Comparison of ENCODE assay signal across 1 cellular context in genomic region chr16:66830422-66831404, GRCh38.
TF ChIP-seq lines count a peak whose summit lies in the region.

Gene NAE1 (minus strand): TSS chr16:66830976. CDS start chr16:66830899, 77 bp downstream.

TF ChIP-seq in GM12878, 131 proteins besides CTCF, POLR2A, EP300 and RAD21 (continued from another document and continues in another):
- peak; percentile 31; the same call in 1 of the 2 replicates for TF ChIP-seq SMC3 (IDR thresholded peaks at IDR 0.05; ENCODE audit: borderline replicate concordance, low read length)
- peak; percentile 81 for TF ChIP-seq DPF2 (IDR thresholded peaks at IDR 0.05)
- no peak for TF ChIP-seq NFIC (IDR thresholded peaks at IDR 0.05; ENCODE audit: low read depth, low read length)
- no peak for TF ChIP-seq ZNF274 (IDR thresholded peaks at IDR 0.05; ENCODE audit: insufficient read depth, insufficient read length)
- no peak for TF ChIP-seq IRF5 (IDR thresholded peaks at IDR 0.05; ENCODE audit: borderline replicate concordance)
- no peak for TF ChIP-seq PBX3 (IDR thresholded peaks at IDR 0.05; ENCODE audit: insufficient replicate concordance, low read depth, low read length)
- TF ChIP-seq TCF7 (IDR thresholded peaks at IDR 0.05; ENCODE audit: borderline replicate concordance): 0 out of 2 replicates have a peak, but pooled peaks have one; percentile 20
- TF ChIP-seq E4F1 (IDR thresholded peaks at IDR 0.05; ENCODE audit: borderline replicate concordance, partially characterized antibody): no peak
- no peak for TF ChIP-seq WRNIP1 (IDR thresholded peaks at IDR 0.05; ENCODE audit: borderline replicate concordance, low read depth, low read length)
- no peak; the same call in 1 of the 2 replicates for TF ChIP-seq NKRF (conservative IDR thresholded peaks at IDR 0.05)
- peak; percentile 50; the same call in 1 of the 2 replicates for TF ChIP-seq TCF12 (IDR thresholded peaks at IDR 0.05; ENCODE audit: low read depth, low read length)
- 0 out of 2 replicates have a peak, but pooled peaks have one; percentile 21 for TF ChIP-seq CREB1 (IDR thresholded peaks at IDR 0.05; ENCODE audit: low read depth)
- no peak for TF ChIP-seq KAT2A (conservative IDR thresholded peaks at IDR 0.05; ENCODE audit: control insufficient read depth, low read depth, low read length)
- no peak for TF ChIP-seq RELB (IDR thresholded peaks at IDR 0.05; ENCODE audit: low read depth)
- TF ChIP-seq IKZF1 (conservative IDR thresholded peaks at IDR 0.05): peak; percentile 94
- TF ChIP-seq SMARCA5 (IDR thresholded peaks at IDR 0.05): peak; percentile 98
- TF ChIP-seq SUPT20H (IDR thresholded peaks at IDR 0.05; ENCODE audit: borderline replicate concordance, control insufficient read depth, low read depth, low read length): no peak
- TF ChIP-seq YY1 (IDR thresholded peaks at IDR 0.05; ENCODE audit: low read depth, low read length): peak; percentile 93
- TF ChIP-seq STAT1 (conservative IDR thresholded peaks at IDR 0.05): 0 out of 2 replicates have a peak, but pooled peaks have one; percentile 62
- TF ChIP-seq MTA2 (IDR thresholded peaks at IDR 0.05; ENCODE audit: low read depth): no peak
- TF ChIP-seq SPI1 (IDR thresholded peaks at IDR 0.05; ENCODE audit: borderline replicate concordance, insufficient read depth, low read depth, low read length): no peak
- no peak for TF ChIP-seq YBX1 (IDR thresholded peaks at IDR 0.05)
- no peak for TF ChIP-seq BCLAF1 (IDR thresholded peaks at IDR 0.05)
- no peak for TF ChIP-seq FOXK2 (IDR thresholded peaks at IDR 0.05)
- TF ChIP-seq RELA (IDR thresholded peaks at IDR 0.05; ENCODE audit: borderline replicate concordance, partially characterized antibody): peak; percentile 73
- TF ChIP-seq NRF1 (conservative IDR thresholded peaks at IDR 0.05; ENCODE audit: low read depth, low read length): peak; percentile 77
- no peak for TF ChIP-seq ZNF24 (IDR thresholded peaks at IDR 0.05)
- TF ChIP-seq SMAD1 (IDR thresholded peaks at IDR 0.05; ENCODE audit: low read depth, partially characterized antibody): no peak
- TF ChIP-seq JUNB (IDR thresholded peaks at IDR 0.05): no peak
- TF ChIP-seq PRDM15 (CRISPR knock-in tag; IDR thresholded peaks at IDR 0.05): no peak
- TF ChIP-seq ZBTB40 (IDR thresholded peaks at IDR 0.05; ENCODE audit: borderline replicate concordance): no peak
- no peak for TF ChIP-seq NFXL1 (IDR thresholded peaks at IDR 0.05; ENCODE audit: borderline replicate concordance)
- TF ChIP-seq MYB (IDR thresholded peaks at IDR 0.05; ENCODE audit: borderline replicate concordance, low read depth, low read length): no peak
- TF ChIP-seq GABPA (IDR thresholded peaks at IDR 0.05; ENCODE audit: low read depth): no peak
- peak; percentile 50 for TF ChIP-seq MYC (IDR thresholded peaks at IDR 0.05; ENCODE audit: insufficient read depth, insufficient read length, insufficient replicate concordance, low read length, severe bottlenecking)
- TF ChIP-seq POLR2AphosphoS5 (IDR thresholded peaks at IDR 0.05; ENCODE audit: low read length): peak; percentile 80
- TF ChIP-seq ATF2 (IDR thresholded peaks at IDR 0.05; ENCODE audit: low read length): no peak
- no peak for TF ChIP-seq SIN3A (IDR thresholded peaks at IDR 0.05; ENCODE audit: low read depth, low read length)
- 0 out of 2 replicates have a peak, but pooled peaks have one; percentile 3 for TF ChIP-seq BCL11A (IDR thresholded peaks at IDR 0.05; ENCODE audit: low read depth, low read length)
- no peak for TF ChIP-seq IRF4 (IDR thresholded peaks at IDR 0.05; ENCODE audit: low read depth, low read length)
